35 cellular contexts compared by ENCODE assay signal in genomic region chr13:105663182-105663581, GRCh38.
"Had no signal": no experiment of that assay in that cellular context is flagged by ENCODE, and none has a peak within 500 bp of the region (broad histone marks: within the 10 kb centered on the region; RNA-seq: fewer than 3 reads in every experiment).

No MANE protein-coding gene starts in this region.

- H3K36me3 ChIP-seq: MG63 had no signal

- H3K4me3 ChIP-seq: MG63 had no signal

- H3K9me3 ChIP-seq: MG63 had no signal

- H3K27me3 ChIP-seq: MG63 had no signal

- H3K27ac ChIP-seq: KMS-11 had no signal

- DNase-seq: Karpas-422, Kasumi-1, MG63, MM.1S, MV-4-11, NCI-H1048, NCI-H1092, NCI-H1092 treated with DMSO at 0.1 percent for 48 hours, NCI-H1105, NCI-H1105 treated with DMSO at 0.1 percent for 48 hours, NCI-H1417, NCI-H1417 treated with DMSO at 0.1 percent for 48 hours, NCI-H1436, NCI-H1436 treated with DMSO at 0.1 percent for 48 hours, NCI-H146, NCI-H1694, NCI-H1694 treated with DMSO at 0.1 percent for 48 hours, NCI-H187, NCI-H187 treated with DMSO at 0.1 percent for 48 hours, NCI-H1930, NCI-H2029, NCI-H2029 treated with DMSO at 0.1 percent for 48 hours, NCI-H2081, NCI-H2081 treated with DMSO at 0.1 percent for 48 hours, NCI-H2107, NCI-H2171, NCI-H2171 treated with DMSO at 0.1 percent for 48 hours, NCI-H2227 treated with DMSO at 0.1 percent for 48 hours, NCI-H226, NCI-H345, NCI-H446, NCI-H446 treated with DMSO at 0.1 percent for 48 hours, NCI-H510A, NCI-H510A treated with DMSO at 0.1 percent for 48 hours had no signal
